ENCODE assay signal across 8 cellular contexts in genomic region chr6:148509789-148510581, GRCh38.
DNase-seq lines count a peak whose midpoint lies in the region; ATAC-seq, FAIRE-seq and TF ChIP-seq lines count a peak whose summit lies in the region.

No MANE protein-coding gene starts in this region.

- no peaks in the 10 kb centered on the region for H3K27me3 ChIP-seq in pancreas

- H3K27me3 Mint-ChIP-seq in activated T-cell treated with anti-CD3 and anti-CD28 coated beads, Interleukin-2, amount 50 U/mL, for 72 hours (ENCODE audit: low read depth): peaks cover 39% of the 10 kb centered on the region
- peaks cover 35% of the 10 kb centered on the region for H3K27me3 Mint-ChIP-seq in activated T-cell treated with anti-CD3 and anti-CD28 coated beads, Interleukin-2, amount 50 U/mL, for 4 hours (ENCODE audit: low read depth)

- no peak overlapping the region for H3K27ac Mint-ChIP-seq in activated T-cell treated with anti-CD3 and anti-CD28 coated beads, Interleukin-2, amount 50 U/mL, for 72 hours

- H3K4me1 ChIP-seq in pancreas: peaks cover 0 to 4% (median 0%) of the 10 kb centered on the region in 3 donors

- no peak overlapping the region for H3K4me3 Mint-ChIP-seq in activated T-cell treated with anti-CD3 and anti-CD28 coated beads, Interleukin-2, amount 50 U/mL, for 72 hours
- no peak overlapping the region for H3K4me3 Mint-ChIP-seq in activated T-cell treated with anti-CD3 and anti-CD28 coated beads, Interleukin-2, amount 50 U/mL, for 4 hours

- no peak for DNase-seq in activated T-cell treated with anti-CD3 and anti-CD28 coated beads, Interleukin-2, amount 50 U/mL, for 72 hours
- DNase-seq in activated T-cell treated with anti-CD3 and anti-CD28 coated beads, Interleukin-2, amount 50 U/mL, for 4 hours: no peak
- DNase-seq in SK-N-DZ (ENCODE audit: low spot score) (peak; percentile 35), fibroblast of the aortic adventitia (ENCODE audit: low read depth) (peak; percentile 98), pancreas (no peak), mesenteric fat pad (ENCODE audit: low spot score) (no peak), GDM1 (lab: John Stamatoyannopoulos, UW) (no peak)

- no peaks in the 10 kb centered on the region for H3K9me3 ChIP-seq in pancreas

- H3K27ac ChIP-seq in pancreas: no peak overlapping the region

- H3K9me3 Mint-ChIP-seq in activated T-cell treated with anti-CD3 and anti-CD28 coated beads, Interleukin-2, amount 50 U/mL, for 72 hours: no peaks in the 10 kb centered on the region
- H3K9me3 Mint-ChIP-seq in activated T-cell treated with anti-CD3 and anti-CD28 coated beads, Interleukin-2, amount 50 U/mL, for 4 hours: no peaks in the 10 kb centered on the region

- H3K4me1 Mint-ChIP-seq in activated T-cell treated with anti-CD3 and anti-CD28 coated beads, Interleukin-2, amount 50 U/mL, for 72 hours (ENCODE audit: low read depth): no peaks in the 10 kb centered on the region
- H3K4me1 Mint-ChIP-seq in activated T-cell treated with anti-CD3 and anti-CD28 coated beads, Interleukin-2, amount 50 U/mL, for 4 hours (ENCODE audit: low read depth): no peaks in the 10 kb centered on the region

- H3K36me3 Mint-ChIP-seq in activated T-cell treated with anti-CD3 and anti-CD28 coated beads, Interleukin-2, amount 50 U/mL, for 72 hours (ENCODE audit: insufficient read depth in 2 of 2): no peaks in the 10 kb centered on the region
- no peaks in the 10 kb centered on the region for H3K36me3 Mint-ChIP-seq in activated T-cell treated with anti-CD3 and anti-CD28 coated beads, Interleukin-2, amount 50 U/mL, for 4 hours (ENCODE audit: insufficient read depth)

- H3K4me3 ChIP-seq in fibroblast of the aortic adventitia (ENCODE audit: low read depth, low read length) (peak overlapping the region; percentile 82), pancreas (peak overlapping the region in 2 of 4 donors; percentile 4 to 26)

- no peak for FAIRE-seq in pancreas (lab: Jason Lieb, UNC)

- peak; percentile 18 to 59 for ATAC-seq in activated T-cell treated with anti-CD3 and anti-CD28 coated beads, Interleukin-2, amount 50 U/mL, for 72 hours (replicated peaks in 1 of 2)
- no peak for ATAC-seq in activated T-cell treated with anti-CD3 and anti-CD28 coated beads, Interleukin-2, amount 50 U/mL, for 4 hours
- peak; percentile 83 for ATAC-seq in HG03520 (IDR thresholded peaks at IDR 0.05; ENCODE audit: unreplicated experiment)
- ATAC-seq in pancreas: peak; percentile 55 to 71 (median 66)

- WGBS in pancreas, 2 donors: 56 to 61% methylated on average over 6 of the region's 6 CpGs

- H3K36me3 ChIP-seq in pancreas: no peaks in the 10 kb centered on the region

- intact Hi-C loops in pancreas (cut with DNase I): no loop called here

- TF ChIP-seq CTCF in fibroblast of the aortic adventitia (IDR thresholded peaks at IDR 0.05; ENCODE audit: insufficient read depth, low read length) (no peak), pancreas (IDR thresholded peaks at IDR 0.05) (no peak)

Comparison
In these comparisons a context has a peak if more than half of its experiments do, and no peak if none do; other contexts are left out.
1. ATAC-seq: peak in activated T-cell treated with anti-CD3 and anti-CD28 coated beads, Interleukin-2, amount 50 U/mL, for 72 hours (2 of 2), HG03520 (single experiment) and pancreas (4 of 4); none in activated T-cell treated with anti-CD3 and anti-CD28 coated beads, Interleukin-2, amount 50 U/mL, for 4 hours (0 of 2).
2. DNase-seq: peak in SK-N-DZ (single experiment) and fibroblast of the aortic adventitia (single experiment); none in activated T-cell treated with anti-CD3 and anti-CD28 coated beads, Interleukin-2, amount 50 U/mL, for 72 hours (0 of 2), activated T-cell treated with anti-CD3 and anti-CD28 coated beads, Interleukin-2, amount 50 U/mL, for 4 hours (single experiment), pancreas (0 of 6), mesenteric fat pad (single experiment) and GDM1 (single experiment).